In genomic region chr4:5433196-5433595, GRCh38 we compare ENCODE assay signal across 5 cellular contexts.
"Had no signal": no experiment of that assay in that cellular context is flagged by ENCODE, and none has a peak within 500 bp of the region (broad histone marks: within the 10 kb centered on the region; RNA-seq: fewer than 3 reads in every experiment).

No MANE protein-coding gene starts in this region.

- H3K4me3 ChIP-seq: GM23338, K562 had no signal

- DNase-seq: H9, HCEC 1CT, IMR-90 had no signal

- H3K4me3 Mint-ChIP-seq: GM23338, H9 had no signal

- H3K27ac Mint-ChIP-seq: GM23338, H9 had no signal

- H3K4me1 Mint-ChIP-seq: GM23338 had no signal

- ATAC-seq: GM23338, K562 had no signal
